In the genomic region with DNA sequence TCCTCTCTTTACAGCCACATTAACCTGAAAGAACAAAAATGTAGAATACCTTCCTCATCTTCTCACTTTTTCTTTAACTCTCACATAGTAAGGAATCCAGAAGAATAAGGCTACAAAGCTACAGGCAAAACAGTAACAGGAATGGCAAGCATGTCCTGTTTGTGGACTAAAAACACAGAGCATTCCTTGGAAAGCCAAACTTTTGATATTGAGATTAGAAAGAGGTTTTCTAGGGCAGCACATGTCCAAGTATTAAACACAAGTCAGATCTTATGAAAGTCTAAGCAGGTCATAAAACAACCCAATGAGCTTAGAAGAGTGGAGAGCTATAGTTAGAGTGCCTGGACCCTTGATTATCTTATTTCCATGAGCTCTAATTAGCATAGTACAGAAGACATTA, we compare ENCODE assay signal across 15 cellular contexts. TPM values are rescaled to one million over a fixed set of nuclear protein-coding genes. Genes with fewer than 3 reads are reported as not detected.
DNase-seq lines count a peak whose midpoint lies in the region; ATAC-seq, FAIRE-seq and TF ChIP-seq lines count a peak whose summit lies in the region.
"Had no signal": no experiment of that assay in that cellular context is flagged by ENCODE, and none has a peak within 500 bp of the region (broad histone marks: within the 10 kb centered on the region; RNA-seq: fewer than 3 reads in every experiment).

No MANE protein-coding gene starts in this region.

- no peak for TF ChIP-seq POLR2A in heart left ventricle (IDR thresholded peaks at IDR 0.05)
- no peak for TF ChIP-seq POLR2A in K562 (conservative IDR thresholded peaks at IDR 0.05)

- no peak overlapping the region for H2BK15ac ChIP-seq in mesenchymal stem cell (ENCODE audit: low read depth, poor library complexity, severe bottlenecking)

- H3K27me3 ChIP-seq in heart left ventricle (peaks cover 0 to 3% (median 0%) of the 10 kb centered on the region in 9 donors), K562 (ENCODE audit: control insufficient read depth in 2 of 2, insufficient read depth in 2 of 2, low read length in 2 of 2) (no peaks in the 10 kb centered on the region), mesenchymal stem cell (ENCODE audit: control insufficient read depth in 1 of 2, insufficient read depth in 1 of 2, low read length in 2 of 2) (no peaks in the 10 kb centered on the region), upper lobe of right lung (no peaks in the 10 kb centered on the region)
- H3K27me3 ChIP-seq: MG63, testis had no signal

- TF ChIP-seq RAD21 in K562 (CRISPR knock-in tag; conservative IDR thresholded peaks at IDR 0.05 in 1 of 2, IDR thresholded peaks at IDR 0.05 in 1 of 2) = no peak

- no peak overlapping the region for H3K4ac ChIP-seq in mesenchymal stem cell (ENCODE audit: low read depth in 1 of 2, low read length in 2 of 2)

- H3K36me3 ChIP-seq in heart left ventricle (no peaks in the 10 kb centered on the region), K562 (ENCODE audit: control insufficient read depth, insufficient read depth, low read length) (no peaks in the 10 kb centered on the region), mesenchymal stem cell (ENCODE audit: control insufficient read depth in 1 of 2, insufficient read depth in 2 of 2, low read depth in 1 of 2, low read length in 2 of 2) (no peaks in the 10 kb centered on the region), upper lobe of right lung (no peaks in the 10 kb centered on the region)
- H3K36me3 ChIP-seq: MG63 had no signal

- H2AK5ac ChIP-seq in mesenchymal stem cell (ENCODE audit: low read length, severe bottlenecking) = no peak overlapping the region

- H4K91ac ChIP-seq in mesenchymal stem cell (ENCODE audit: low read length) = no peak overlapping the region

- no peak overlapping the region for H2BK5ac ChIP-seq in mesenchymal stem cell (ENCODE audit: low read depth, low read length, poor library complexity, severe bottlenecking)

- no peaks in the 10 kb centered on the region for H3K9me3 ChIP-seq in heart left ventricle
- H3K9me3 ChIP-seq in K562 (replicated peaks; ENCODE audit: control insufficient read depth, insufficient read depth, low read depth, low read length) = no peaks in the 10 kb centered on the region
- H3K9me3 ChIP-seq in mesenchymal stem cell (ENCODE audit: control insufficient read depth, low read length) = no peaks in the 10 kb centered on the region
- H3K9me3 ChIP-seq in upper lobe of right lung = no peaks in the 10 kb centered on the region
- H3K9me3 ChIP-seq: MG63, testis had no signal

- peak overlapping the region; percentile 72 for H2AFZ ChIP-seq in K562 (ENCODE audit: low read depth, low read length)
- no peak overlapping the region for H2AFZ ChIP-seq in mesenchymal stem cell (ENCODE audit: low read depth, low read length)

- ATAC-seq in heart left ventricle (no peak), K562 (no peak), upper lobe of right lung (no peak), HG03045 (IDR thresholded peaks at IDR 0.05; ENCODE audit: unreplicated experiment) (no peak), GM21529 (IDR thresholded peaks at IDR 0.05; ENCODE audit: unreplicated experiment) (no peak)

- no peak for FAIRE-seq in K562 (lab: Jason Lieb, UNC)

- no peak for DNase-seq in heart left ventricle
- no peak for DNase-seq in cardiac septum (ENCODE audit: low spot score)
- no peak for DNase-seq in K562 (ENCODE audit: extremely low read depth in 1 of 4, low spot score in 3 of 4)
- no peak for DNase-seq in mesenchymal stem cell
- DNase-seq in upper lobe of right lung = no peak
- DNase-seq in DMS53 treated with DMSO at 0.1 percent for 48 hours (lab: John Stamatoyannopoulos, UW; ENCODE audit: unreplicated experiment) = no peak
- DNase-seq: activated CD4-positive, alpha-beta T cell treated with anti-CD3 and anti-CD28 coated beads, Interleukin-2, amount 10 ng/mL, durations not matched to agents 24 days and 14 days; DMS 273 treated with DMSO at 0.1 percent for 48 hours; MG63; NCI-H2171 treated with DMSO at 0.1 percent for 48 hours; right cardiac atrium; testis had no signal

- H3K27ac ChIP-seq in heart left ventricle (peak overlapping the region; percentile 38 to 85 (median 66)), K562 (ENCODE audit: extremely low read depth, low read depth, low read length) (0 out of 3 replicates have a peak overlapping the region, but pooled peaks have one; percentile 3), mesenchymal stem cell (ENCODE audit: low read length, poor library complexity, severe bottlenecking) (no peak overlapping the region), upper lobe of right lung (peak overlapping the region; percentile 36)

- TF ChIP-seq EP300 in K562 (IDR thresholded peaks at IDR 0.05; ENCODE audit: low read length) = no peak

- CTCF ChIA-PET in K562 (lab: Yijun Ruan, JAX; ENCODE audit: low intra/inter-chr PET ratio) = no interaction called here

- TF ChIP-seq CTCF in heart left ventricle (IDR thresholded peaks at IDR 0.05) (no peak), K562 (IDR thresholded peaks at IDR 0.05 in 2 of 3, conservative IDR thresholded peaks at IDR 0.05 in 1 of 3; ENCODE audit: insufficient read depth in 2 of 3, low read depth in 1 of 3, low read length in 3 of 3) (no peak), upper lobe of right lung (IDR thresholded peaks at IDR 0.05) (no peak)

- no peak overlapping the region for H3K9ac ChIP-seq in K562 (ENCODE audit: insufficient read depth in 1 of 2, low read depth in 2 of 2, low read length in 2 of 2)
- H3K9ac ChIP-seq in mesenchymal stem cell (ENCODE audit: low read length) = peak overlapping the region; percentile 5

- no peaks in the 10 kb centered on the region for H4K20me1 ChIP-seq in K562 (replicated peaks; ENCODE audit: control insufficient read depth, insufficient read depth, low read length)

- no TSS peak for BruUV-seq in K562 (replicated peaks; lab: Mats Ljungman, UMichigan)

- H3K14ac ChIP-seq in mesenchymal stem cell (ENCODE audit: low read length in 2 of 2) = no peak overlapping the region

- no peak overlapping the region for H2BK120ac ChIP-seq in mesenchymal stem cell (ENCODE audit: low read depth, low read length)

- H3K4me3 ChIP-seq in heart left ventricle = no peak overlapping the region
- no peak overlapping the region for H3K4me3 ChIP-seq in K562
- no peak overlapping the region for H3K4me3 ChIP-seq in mesenchymal stem cell (ENCODE audit: insufficient read depth in 1 of 2, low read depth in 1 of 2, low read length in 2 of 2)
- H3K4me3 ChIP-seq in upper lobe of right lung = no peak overlapping the region
- H3K4me3 ChIP-seq: MG63, testis had no signal

- POLR2A ChIA-PET in K562 (lab: Yijun Ruan, JAX) = no interaction called here

- H2BK12ac ChIP-seq in mesenchymal stem cell (ENCODE audit: low read length in 2 of 2) = no peak overlapping the region

- H3K23ac ChIP-seq in mesenchymal stem cell (ENCODE audit: low read length in 2 of 2) = no peak overlapping the region

- no peak overlapping the region for H3K18ac ChIP-seq in mesenchymal stem cell (ENCODE audit: low read depth in 1 of 2, low read length in 2 of 2)

- intact Hi-C loops in heart left ventricle (cut with DNase I) = loop anchor here in 3 of 10 donors (5.0 to 10.0 kb wide), 5 partner anchors 60 to 382 kb away; partner anchors contain the start of gene TMSB4X (in 2 of the 3)
- intact Hi-C loops in cardiac septum (cut with DNase I) = loop anchor here (5.0 kb wide), 1 partner anchor 130 kb away; no protein-coding TSS in a partner anchor
- intact Hi-C loops in K562 (cut with micrococcal nuclease) = loop anchor here (2.0 to 5.0 kb wide), 2 partner anchors 125 to 152 kb away; partner anchors contain the start of gene TMSB4X
- intact Hi-C loops in upper lobe of right lung (cut with DNase I) = no loop called here

- peaks cover 0 to 48% (median 17%) of the 10 kb centered on the region in 12 donors for H3K4me1 ChIP-seq in heart left ventricle
- H3K4me1 ChIP-seq in K562 (replicated peaks in 1 of 2; ENCODE audit: control insufficient read depth in 2 of 2, insufficient read depth in 2 of 2, low read length in 2 of 2) = peaks cover 0 to 24% of the 10 kb centered on the region in 2 experiments; a peak in 4 of 5 replicates
- no peaks in the 10 kb centered on the region for H3K4me1 ChIP-seq in mesenchymal stem cell (ENCODE audit: control insufficient read depth, insufficient read depth, low read depth, low read length)
- peaks cover 26% of the 10 kb centered on the region for H3K4me1 ChIP-seq in upper lobe of right lung

- no peak overlapping the region for H4K8ac ChIP-seq in mesenchymal stem cell (ENCODE audit: low read length)

- no peaks in the 10 kb centered on the region for H3K79me1 ChIP-seq in mesenchymal stem cell (replicated peaks; ENCODE audit: low read length, poor library complexity, severe bottlenecking)

- in situ Hi-C loops in K562 (cut with MboI) = no loop called here

- no peaks in the 10 kb centered on the region for H3K9me1 ChIP-seq in K562 (ENCODE audit: control insufficient read depth, insufficient read depth, low read length)

- no peaks in the 10 kb centered on the region for H3K79me2 ChIP-seq in K562 (ENCODE audit: control insufficient read depth, insufficient read depth, low read length)

- H3K4me2 ChIP-seq in K562 (ENCODE audit: insufficient read depth, low read length) (no peak overlapping the region), mesenchymal stem cell (ENCODE audit: low read length, poor library complexity, severe bottlenecking) (no peak overlapping the region)

TF ChIP-seq in K562, 482 proteins besides CTCF, POLR2A, EP300 and RAD21:
- TF ChIP-seq ATF1 (CRISPR knock-in tag; IDR thresholded peaks at IDR 0.05) (no peak), ATF1 (tag; IDR thresholded peaks at IDR 0.05) (no peak)

RNA-seq across cellular contexts. Expression of gene FAM9C, which starts 58.2 kb away (rescaled TPM):
- total RNA-seq in heart left ventricle (1 to 10 TPM in 1 of 9 donors, under 1 TPM in 5, not detected in 3; 0.20 to 2.6 (median 0.34) TPM), cardiac septum (not detected), K562 (2014; rRNA removed) (not detected in 2 replicates), K562 (2014; rRNA removed; fragmentation: Illumina TruSeq; extraction: Trizol) (not detected in 2 replicates), K562 (2015; rRNA removed; fragmentation: Illumina TruSeq; extraction: Trizol) (not detected in 2 replicates), K562 (2021) (not detected in 2 replicates), upper lobe of right lung (not detected)
- polyA plus RNA-seq in heart left ventricle (not detected), K562 (2011; rRNA removed) (not detected in 2 replicates), K562 (2014; fragmentation: Illumina TruSeq; extraction: Trizol) (not detected in 2 replicates), K562 (2014; fragmentation: Nextera tagmentation; extraction: Ambion mirVana) (not detected), K562 (2014; rRNA removed) (not detected in 2 replicates)
- total RNA-seq in K562 (2011; cell fraction: chromatin; rRNA removed; ENCODE audit: low replicate concordance) = not detected in 2 replicates
- total RNA-seq in K562 (2011; cell fraction: nucleolus; rRNA removed) = not detected in 2 replicates
- not detected in 2 replicates for total RNA-seq in K562 (2011; cell fraction: nucleoplasm; rRNA removed)
- polyA plus RNA-seq in K562 (2011; cell fraction: cytosol; rRNA removed) = not detected in 2 replicates
- polyA plus RNA-seq in K562 (2011; cell fraction: nucleus; rRNA removed) = not detected in 2 replicates
- polyA plus RNA-seq in K562 (2012) = not detected in 2 replicates
- not detected in 2 replicates for polyA minus RNA-seq in K562 (2011; rRNA and poly(A)+ RNA removed)
- not detected in 2 replicates for polyA minus RNA-seq in K562 (2011; cell fraction: cytosol; rRNA and poly(A)+ RNA removed)
- polyA minus RNA-seq in K562 (2011; cell fraction: nucleus; rRNA and poly(A)+ RNA removed) = not detected in 2 replicates
- 0.07 TPM for polyA plus RNA-seq in mesenchymal stem cell (2013, experiment 1 of 2)
- 0.04 TPM for polyA plus RNA-seq in mesenchymal stem cell (2013, experiment 2 of 2)
- total RNA-seq: A673; activated CD4-positive, alpha-beta T cell treated with anti-CD3 and anti-CD28 coated beads, Interleukin-2, amount 10 ng/mL, durations not matched to agents 24 days and 14 days; right cardiac atrium had no signal
